12 cellular contexts compared by ENCODE assay signal in the genomic region with DNA sequence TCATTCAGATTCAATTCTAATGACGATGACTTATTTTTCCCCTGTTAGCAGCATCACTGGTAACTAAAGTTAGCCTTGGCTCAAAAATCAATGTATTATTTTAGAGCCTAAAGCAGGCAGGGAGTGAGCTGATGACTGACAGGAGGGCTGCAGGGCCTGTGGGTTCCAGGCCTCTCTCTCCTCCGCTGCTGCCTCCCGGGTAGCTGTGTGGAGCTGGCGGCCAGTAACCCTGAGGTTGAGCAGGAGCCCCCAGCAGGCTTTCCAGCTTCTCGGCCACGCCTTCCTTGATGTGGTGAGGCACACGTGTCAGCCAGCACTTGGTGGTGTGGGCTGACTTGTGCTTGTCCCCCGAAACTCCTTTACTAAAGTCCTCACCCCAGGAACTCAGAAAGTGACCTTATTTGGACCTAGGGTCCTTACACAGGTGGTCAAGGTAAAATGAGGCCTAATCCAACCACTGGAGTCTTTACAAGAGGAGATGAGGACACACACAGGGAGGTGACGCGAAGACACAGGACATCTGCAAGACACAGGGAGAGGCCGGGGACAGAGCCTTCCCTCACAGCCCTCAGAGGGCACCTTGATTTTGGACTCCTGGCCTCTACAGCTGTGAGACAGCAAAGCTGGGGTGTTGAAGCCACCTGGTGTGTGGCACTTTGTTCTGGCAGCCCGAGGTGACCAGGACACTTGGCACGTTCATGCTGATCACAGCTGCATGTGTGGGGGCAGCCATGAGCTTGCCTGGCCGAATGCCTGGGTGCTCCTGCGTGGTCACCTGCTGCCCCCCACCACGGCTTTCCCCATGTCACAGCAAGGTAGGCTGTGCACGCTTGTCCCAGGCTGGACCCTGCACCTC.
DNase-seq lines count a peak whose midpoint lies in the region; TF ChIP-seq lines count a peak whose summit lies in the region.
"Had no signal": no experiment of that assay in that cellular context is flagged by ENCODE, and none has a peak within 500 bp of the region (broad histone marks: within the 10 kb centered on the region; RNA-seq: fewer than 3 reads in every experiment).

No MANE protein-coding gene starts in this region.

- TF ChIP-seq CTCF in esophagus muscularis mucosa (IDR thresholded peaks at IDR 0.05), result no peak
- TF ChIP-seq CTCF in vagina (IDR thresholded peaks at IDR 0.05), result no peak

- intact Hi-C loops in esophagus muscularis mucosa (cut with DNase I), result no loop called here
- intact Hi-C loops in vagina (cut with DNase I), result no loop called here

- DNase-seq in activated effector memory CD4-positive, alpha-beta T cell treated with anti-CD3 and anti-CD28 coated beads, Interleukin-2, amount 50 U/mL, for 16 hours, result peak; percentile 59
- no peak for DNase-seq in activated effector memory CD4-positive, alpha-beta T cell treated with Interleukin-2 at 50 U/mL for 16 hours
- DNase-seq in esophagus muscularis mucosa (ENCODE audit: extremely low spot score), result peak; percentile 83
- peak; percentile 71 for DNase-seq in mesenteric fat pad (ENCODE audit: low spot score)
- peak; percentile 64 to 70 for DNase-seq in vagina (ENCODE audit: extremely low spot score in 2 of 2)
- DNase-seq in NCI-H146 treated with DMSO at 0.1 percent for 48 hours (lab: John Stamatoyannopoulos, UW; ENCODE audit: unreplicated experiment), result no peak
- DNase-seq in DMS153 (lab: John Stamatoyannopoulos, UW), result no peak
- DNase-seq in dedifferentiated amniotic fluid mesenchymal stem cell (ENCODE audit: extremely low spot score), result no peak
- DNase-seq: anterior cingulate cortex, DMS79 treated with DMSO at 0.1 percent for 48 hours, immature natural killer cell had no signal

- peaks cover 0 to 16% (median 2%) of the 10 kb centered on the region in 4 donors for H3K4me1 ChIP-seq in esophagus muscularis mucosa
- H3K4me1 ChIP-seq in vagina, result peaks cover 18% of the 10 kb centered on the region

- 83% methylated on average over 8 of the region's 17 CpGs for WGBS in esophagus muscularis mucosa

- TF ChIP-seq EP300 in esophagus muscularis mucosa (IDR thresholded peaks at IDR 0.05), result no peak

- H3K36me3 ChIP-seq in esophagus muscularis mucosa, result no peaks in the 10 kb centered on the region
- no peaks in the 10 kb centered on the region for H3K36me3 ChIP-seq in vagina
- H3K36me3 ChIP-seq: tibial artery had no signal

- H3K27me3 ChIP-seq in esophagus muscularis mucosa (peaks cover 0 to 10% (median 0%) of the 10 kb centered on the region in 4 donors), vagina (no peaks in the 10 kb centered on the region)
- H3K27me3 ChIP-seq: tibial artery had no signal

- H3K4me3 ChIP-seq in esophagus muscularis mucosa, result no peak overlapping the region
- no peak overlapping the region for H3K4me3 ChIP-seq in vagina
- H3K4me3 ChIP-seq: tibial artery had no signal

- H3K27ac ChIP-seq in esophagus muscularis mucosa (replicated peaks in 1 of 4) (no peak overlapping the region), vagina (no peak overlapping the region)

- TF ChIP-seq POLR2A in esophagus muscularis mucosa (IDR thresholded peaks at IDR 0.05; ENCODE audit: low read depth) (no peak), vagina (IDR thresholded peaks at IDR 0.05) (no peak)

- H3K9me3 ChIP-seq in esophagus muscularis mucosa (no peaks in the 10 kb centered on the region), vagina (no peaks in the 10 kb centered on the region)
- H3K9me3 ChIP-seq: tibial artery had no signal

Comparison
In these comparisons a context has a peak if more than half of its experiments do, and no peak if none do; other contexts are left out.
1. DNase-seq: peak in activated effector memory CD4-positive, alpha-beta T cell treated with anti-CD3 and anti-CD28 coated beads, Interleukin-2, amount 50 U/mL, for 16 hours (single experiment), esophagus muscularis mucosa (single experiment), mesenteric fat pad (single experiment) and vagina (2 of 2); none in activated effector memory CD4-positive, alpha-beta T cell treated with Interleukin-2 at 50 U/mL for 16 hours (single experiment), NCI-H146 treated with DMSO at 0.1 percent for 48 hours (single experiment), DMS153 (single experiment) and dedifferentiated amniotic fluid mesenchymal stem cell (single experiment).